ENCODE assay signal across 1 cellular context in genomic region chr5:74865293-74865798, GRCh38.
TF ChIP-seq lines count a peak whose summit lies in the region.

No MANE protein-coding gene starts in this region.

TF ChIP-seq in GM23338, 12 proteins besides CTCF, POLR2A, EP300 and RAD21 (continued from another document):
- no peak for TF ChIP-seq ETS1 (IDR thresholded peaks at IDR 0.05)
- TF ChIP-seq ZNF331 (CRISPR knock-in tag; IDR thresholded peaks at IDR 0.05; ENCODE audit: low read depth) = no peak
- no peak for TF ChIP-seq ZNF114 (CRISPR knock-in tag; IDR thresholded peaks at IDR 0.05)
- no peak for TF ChIP-seq REST (IDR thresholded peaks at IDR 0.05; ENCODE audit: unreplicated experiment)
- no peak for TF ChIP-seq JUNB (IDR thresholded peaks at IDR 0.05; ENCODE audit: unreplicated experiment)
- TF ChIP-seq STAT1 (IDR thresholded peaks at IDR 0.05; ENCODE audit: unreplicated experiment) = no peak
- TF ChIP-seq NANOG (IDR thresholded peaks at IDR 0.05; ENCODE audit: borderline replicate concordance) = no peak
- TF ChIP-seq POLR2AphosphoS5 (IDR thresholded peaks at IDR 0.05; ENCODE audit: low read depth) = no peak; the same call in 1 of the 2 replicates
